ENCODE assay signal across 16 cellular contexts in genomic region chr7:12709731-12710502, GRCh38. TPM values are rescaled to one million over a fixed set of nuclear protein-coding genes. Genes with fewer than 3 reads are reported as not detected.
A peak's percentile ranks its signal among the peaks of the same experiment; 100 is the strongest.
DNase-seq lines count a peak whose midpoint lies in the region; ATAC-seq, FAIRE-seq and TF ChIP-seq lines count a peak whose summit lies in the region.
"Had no signal": no experiment of that assay in that cellular context is flagged by ENCODE, and none has a peak within 500 bp of the region (broad histone marks: within the 10 kb centered on the region; RNA-seq: fewer than 3 reads in every experiment).

No MANE protein-coding gene starts in this region.

- H3K4me2 ChIP-seq in neural progenitor cell = no peak overlapping the region
- H3K4me2 ChIP-seq: BLaER1 had no signal

- no peak overlapping the region for H3K4me3 ChIP-seq in AG04449 (ENCODE audit: low read depth, low read length)
- no peak overlapping the region for H3K4me3 ChIP-seq in neural progenitor cell
- H3K4me3 ChIP-seq in spleen = no peak overlapping the region
- H3K4me3 ChIP-seq: BLaER1, SJCRH30, tibial artery had no signal

- no peaks in the 10 kb centered on the region for H3K79me2 ChIP-seq in neural progenitor cell (ENCODE audit: low read depth)

- H3K27me3 ChIP-seq in neural progenitor cell = no peaks in the 10 kb centered on the region
- no peaks in the 10 kb centered on the region for H3K27me3 ChIP-seq in spleen (replicated peaks in 1 of 7)
- H3K27me3 ChIP-seq: BLaER1, SJCRH30, tibial artery had no signal

- H3K4me3 Mint-ChIP-seq in neural progenitor cell = no peak overlapping the region

- ATAC-seq in HG02588 (IDR thresholded peaks at IDR 0.05; ENCODE audit: unreplicated experiment) = no peak

- H3K9me3 Mint-ChIP-seq in neural progenitor cell = peaks cover 5% of the 10 kb centered on the region

- H3F3A ChIP-seq in neural progenitor cell (ENCODE audit: low read depth) = peaks cover 11% of the 10 kb centered on the region

- POLR2A ChIA-PET in AG04449 (lab: Yijun Ruan, JAX) = interaction anchor here (0.5 kb wide), 1 partner anchor 22 kb away, joined by 3 read pairs; no protein-coding TSS in a partner anchor

- H3K36me3 ChIP-seq in neural progenitor cell (no peaks in the 10 kb centered on the region), spleen (no peaks in the 10 kb centered on the region)
- H3K36me3 ChIP-seq: BLaER1, SJCRH30, tibial artery had no signal

- H3K27me3 Mint-ChIP-seq in neural progenitor cell (ENCODE audit: insufficient read depth, low read depth) = peaks cover 2% of the 10 kb centered on the region

- TF ChIP-seq CTCF in AG04449 (IDR thresholded peaks at IDR 0.05; ENCODE audit: insufficient read depth, low read length, missing control alignments) (no peak), neural progenitor cell (IDR thresholded peaks at IDR 0.05) (no peak), spleen (IDR thresholded peaks at IDR 0.05 in 8 of 11, conservative IDR thresholded peaks at IDR 0.05 in 3 of 11) (no peak)

- H2AFZ ChIP-seq in neural progenitor cell (replicated peaks) = no peak overlapping the region

- 92 to 95% (median 93%) methylated on average over 2 of the region's 2 CpGs for WGBS in spleen, 5 donors

- TF ChIP-seq EP300 in Ishikawa (IDR thresholded peaks at IDR 0.05; ENCODE audit: borderline replicate concordance) = no peak

- H3K27ac ChIP-seq in neural progenitor cell (no peak overlapping the region), spleen (no peak overlapping the region)
- H3K27ac ChIP-seq: BLaER1, SJCRH30, tibial artery, VCaP had no signal

- CTCF ChIA-PET in AG04449 (lab: Yijun Ruan, JAX) = interaction anchor here (1.8 kb wide), 1 partner anchor 23 kb away, joined by 7 read pairs; the partner anchor contains the start of gene ARL4A

- no peak for TF ChIP-seq POLR2A in spleen (IDR thresholded peaks at IDR 0.05)

- H3K9me3 ChIP-seq in neural progenitor cell (ENCODE audit: low read depth) (no peaks in the 10 kb centered on the region), spleen (no peaks in the 10 kb centered on the region)
- H3K9me3 ChIP-seq: BLaER1, SJCRH30, tibial artery had no signal

- peak overlapping the region; percentile 59 for H3K27ac Mint-ChIP-seq in neural progenitor cell

- no peak for TF ChIP-seq RAD21 in Ishikawa (IDR thresholded peaks at IDR 0.05; ENCODE audit: low read depth)

- peaks cover 5% of the 10 kb centered on the region for H3K36me3 Mint-ChIP-seq in neural progenitor cell

- intact Hi-C loops in spleen (cut with DNase I; ENCODE audit: low total_unique reads) = no loop called here

- H3K4me1 Mint-ChIP-seq in neural progenitor cell = peaks cover 41% of the 10 kb centered on the region

- H3K9ac ChIP-seq in neural progenitor cell = no peak overlapping the region
- H3K9ac ChIP-seq: BLaER1 had no signal

- FAIRE-seq in endometrium (lab: Jason Lieb, UNC) = peak; percentile 50

- peak; percentile 65 for DNase-seq in AG04449 (ENCODE audit: low read depth, low spot score)
- DNase-seq in neural progenitor cell (ENCODE audit: low spot score) = no peak
- DNase-seq in spleen = no peak
- no peak for DNase-seq in HPDE6-E6E7 (ENCODE audit: extremely low spot score)
- no peak for DNase-seq in NCI-H146 (lab: John Stamatoyannopoulos, UW)
- DNase-seq: activated naive CD4-positive, alpha-beta T cell; caudate nucleus; NCI-H2081; nucleus accumbens; SJCRH30; tibial artery had no signal

- H4K20me1 ChIP-seq in neural progenitor cell (ENCODE audit: low read depth) = no peaks in the 10 kb centered on the region
- H4K20me1 ChIP-seq: BLaER1 had no signal

- H3K4me1 ChIP-seq in neural progenitor cell (peaks cover 37% of the 10 kb centered on the region), spleen (peaks cover 0 to 14% (median under 1%) of the 10 kb centered on the region in 6 donors)
- H3K4me1 ChIP-seq: BLaER1, SJCRH30, tibial artery had no signal

TF ChIP-seq in Ishikawa, 13 proteins besides CTCF, POLR2A, EP300 and RAD21:
- no peak for TF ChIP-seq FOXM1 (IDR thresholded peaks at IDR 0.05; ENCODE audit: borderline replicate concordance, low read depth)
- TF ChIP-seq YY1 (IDR thresholded peaks at IDR 0.05; ENCODE audit: low read depth) = no peak
- TF ChIP-seq CREB1 (IDR thresholded peaks at IDR 0.05; ENCODE audit: low read depth) = no peak
- peak; percentile 33 for TF ChIP-seq TEAD4 (IDR thresholded peaks at IDR 0.05)
- no peak for TF ChIP-seq EGR1 (IDR thresholded peaks at IDR 0.05)
- peak; percentile 62 for TF ChIP-seq CEBPB (IDR thresholded peaks at IDR 0.05)

RNA-seq across cellular contexts. Expression of gene ARL4A, which starts 22.5 kb away (rescaled TPM):
- total RNA-seq in neural progenitor cell (ENCODE audit: low replicate concordance) (36.4 and 43.5 TPM in 2 replicates), spleen (10 to 100 TPM; 15.8 to 40.9 (median 31.9) TPM)
- polyA plus RNA-seq in spleen = 10 to 100 TPM; 12.9 to 25.3 (median 15.8) TPM
